ENCODE assay signal across 10 cellular contexts in genomic region chr20:34300809-34301586, GRCh38. TPM values are rescaled to one million over a fixed set of nuclear protein-coding genes. Genes with fewer than 3 reads are reported as not detected.
DNase-seq lines count a peak whose midpoint lies in the region; TF ChIP-seq lines count a peak whose summit lies in the region.
"Had no signal": no experiment of that assay in that cellular context is flagged by ENCODE, and none has a peak within 500 bp of the region (broad histone marks: within the 10 kb centered on the region; RNA-seq: fewer than 3 reads in every experiment).

No MANE protein-coding gene starts in this region.

- peak overlapping the region; percentile 91 for H3K4me3 Mint-ChIP-seq in T-helper 2 cell treated with Interferon-gamma antibody and Interleukin-4, amounts not matched to agents 5 μg/mL and 100 μg/mL, for 36 hours
- peak overlapping the region; percentile 95 for H3K4me3 Mint-ChIP-seq in chondrocyte (ENCODE audit: unreplicated experiment)

- peak overlapping the region; percentile 28 for H3K4me2 ChIP-seq in parathyroid adenoma (ENCODE audit: low read length)

- no peaks in the 10 kb centered on the region for H3K36me3 Mint-ChIP-seq in T-helper 2 cell treated with Interferon-gamma antibody and Interleukin-4, amounts not matched to agents 5 μg/mL and 100 μg/mL, for 36 hours (ENCODE audit: low read depth)
- no peaks in the 10 kb centered on the region for H3K36me3 Mint-ChIP-seq in chondrocyte (ENCODE audit: low read depth)

- H3K4me1 Mint-ChIP-seq in T-helper 2 cell treated with Interferon-gamma antibody and Interleukin-4, amounts not matched to agents 5 μg/mL and 100 μg/mL, for 36 hours (ENCODE audit: low read depth): peaks cover 8% of the 10 kb centered on the region
- H3K4me1 Mint-ChIP-seq in chondrocyte (ENCODE audit: low read depth): peaks cover 3% of the 10 kb centered on the region

- DNase-seq in T-helper 2 cell treated with Interferon-gamma antibody and Interleukin-4, amounts not matched to agents 5 μg/mL and 100 μg/mL, for 36 hours (ENCODE audit: low spot score): no peak
- DNase-seq in T-helper 2 cell: no peak
- peak; percentile 49 for DNase-seq in NB4 (ENCODE audit: low read depth)
- no peak for DNase-seq in chondrocyte (ENCODE audit: low spot score)
- DNase-seq in NOMO-1 treated with dmso at 0.1 percent for 144 hours (lab: John Stamatoyannopoulos, UW; ENCODE audit: unreplicated experiment): no peak
- no peak for DNase-seq in stimulated activated CD4-positive, alpha-beta T cell treated with anti-CD3 and anti-CD28 coated beads, Interleukin-4, amount 100 ng/mL, for 4 hours
- no peak for DNase-seq in inferior parietal cortex (ENCODE audit: extremely low spot score)
- DNase-seq: activated CD4-positive, CD25-positive, alpha-beta regulatory T cell had no signal

- no peak for TF ChIP-seq POLR2A in NB4 (IDR thresholded peaks at IDR 0.05; ENCODE audit: extremely low read depth, insufficient read length)

- TF ChIP-seq CTCF in NB4 (IDR thresholded peaks at IDR 0.05; ENCODE audit: low read depth, low read length): no peak
- TF ChIP-seq CTCF in chondrocyte (IDR thresholded peaks at IDR 0.05): no peak
- TF ChIP-seq CTCF in parathyroid adenoma (IDR thresholded peaks at IDR 0.05): no peak

- H3K27me3 ChIP-seq in parathyroid adenoma (ENCODE audit: control insufficient read depth, insufficient read depth, low read length): no peaks in the 10 kb centered on the region

- H2AFZ ChIP-seq in parathyroid adenoma: no peak overlapping the region

- no peaks in the 10 kb centered on the region for H3K9me3 Mint-ChIP-seq in T-helper 2 cell treated with Interferon-gamma antibody and Interleukin-4, amounts not matched to agents 5 μg/mL and 100 μg/mL, for 36 hours
- H3K9me3 Mint-ChIP-seq in chondrocyte (ENCODE audit: low read depth): no peaks in the 10 kb centered on the region

- H3K27me3 Mint-ChIP-seq in T-helper 2 cell treated with Interferon-gamma antibody and Interleukin-4, amounts not matched to agents 5 μg/mL and 100 μg/mL, for 36 hours (ENCODE audit: low read depth): no peaks in the 10 kb centered on the region
- H3K27me3 Mint-ChIP-seq in chondrocyte (ENCODE audit: low read depth): no peaks in the 10 kb centered on the region

- H3K9me3 ChIP-seq in parathyroid adenoma (ENCODE audit: control insufficient read depth, low read length): no peaks in the 10 kb centered on the region

- no peaks in the 10 kb centered on the region for H3K36me3 ChIP-seq in parathyroid adenoma (ENCODE audit: control insufficient read depth, insufficient read depth, low read length)

- H3K79me2 ChIP-seq in parathyroid adenoma: peaks cover 11% of the 10 kb centered on the region

- peaks cover 20% of the 10 kb centered on the region for H3K4me1 ChIP-seq in parathyroid adenoma

- H3K9ac ChIP-seq in parathyroid adenoma: no peak overlapping the region

- peak overlapping the region; percentile 77 for H3K4me3 ChIP-seq in NB4 (ENCODE audit: low read depth, low read length)
- peak overlapping the region; percentile 35 for H3K4me3 ChIP-seq in parathyroid adenoma (ENCODE audit: low read depth, low read length)

- H3K27ac ChIP-seq in parathyroid adenoma: no peak overlapping the region

- H3K27ac Mint-ChIP-seq in T-helper 2 cell treated with Interferon-gamma antibody and Interleukin-4, amounts not matched to agents 5 μg/mL and 100 μg/mL, for 36 hours: peak overlapping the region; percentile 28
- peak overlapping the region; percentile 49 for H3K27ac Mint-ChIP-seq in chondrocyte (ENCODE audit: unreplicated experiment)

RNA-seq across cellular contexts. Expression of gene AHCY, which starts 2.2 kb away (rescaled TPM):
- 98.0 to 166 TPM (median 162 TPM) in 3 replicates for total RNA-seq in chondrocyte

RNA-seq across cellular contexts. Expression of gene ASIP, which starts 59.8 kb away (rescaled TPM):
- total RNA-seq in chondrocyte: not detected in 3 replicates
- total RNA-seq: LHCN-M2 had no signal
